In the genomic region with DNA sequence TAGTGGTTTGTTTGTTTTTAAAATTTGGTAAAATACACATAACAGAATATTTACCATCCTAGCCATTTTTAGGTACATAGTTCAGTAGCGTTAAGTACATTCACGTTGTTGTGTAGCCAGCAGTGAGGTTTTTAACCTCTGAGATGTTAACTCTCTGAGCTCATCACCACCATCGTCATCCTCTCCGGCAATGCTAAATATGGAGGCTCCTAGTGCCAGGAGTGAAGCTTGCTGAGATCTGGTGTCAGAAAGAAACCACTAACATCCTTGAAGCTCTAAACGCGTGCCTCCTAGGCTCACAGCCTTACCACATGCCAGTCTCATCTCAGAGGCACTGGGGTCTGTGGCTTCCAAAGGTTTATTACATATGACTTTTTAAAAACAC, we compare ENCODE assay signal across 16 cellular contexts.
DNase-seq lines count a peak whose midpoint lies in the region; ATAC-seq and TF ChIP-seq lines count a peak whose summit lies in the region.
"Had no signal": no experiment of that assay in that cellular context is flagged by ENCODE, and none has a peak within 500 bp of the region (broad histone marks: within the 10 kb centered on the region; RNA-seq: fewer than 3 reads in every experiment).

No MANE protein-coding gene starts in this region.

- peaks cover 10% of the 10 kb centered on the region for H3K27me3 Mint-ChIP-seq in activated naive CD8-positive, alpha-beta T cell treated with anti-CD3 and anti-CD28 coated beads, Interleukin-2, amount 50 U/mL, for 24 hours
- H3K27me3 Mint-ChIP-seq in T-helper 2 cell treated with Interferon-gamma antibody and Interleukin-4, amounts not matched to agents 5 μg/mL and 100 μg/mL, for 36 hours (ENCODE audit: low read depth), result no peaks in the 10 kb centered on the region
- H3K27me3 Mint-ChIP-seq: CD4-positive, CD25-positive, alpha-beta regulatory T cell had no signal

- 31% methylated on average over 6 of the region's 6 CpGs for WGBS in hepatocyte (ENCODE audit: low lambda C conversion rate, missing lambda C conversion rate)

- H4K20me1 ChIP-seq in hepatocyte (ENCODE audit: insufficient read depth, poor library complexity, severe bottlenecking), result no peaks in the 10 kb centered on the region

- H3K4me2 ChIP-seq in hepatocyte, result peak overlapping the region; percentile 25

- no peaks in the 10 kb centered on the region for H3K27me3 ChIP-seq in hepatocyte
- H3K27me3 ChIP-seq in H7 (ENCODE audit: control insufficient read depth, insufficient read depth, low read length), result peaks cover 2% of the 10 kb centered on the region; the same call in 1 of the 2 replicates

- H3K4me3 ChIP-seq in hepatocyte (no peak overlapping the region), H7 (ENCODE audit: insufficient read depth, low read depth, low read length) (no peak overlapping the region)
- H3K4me3 ChIP-seq: HAP-1 had no signal

- no peaks in the 10 kb centered on the region for H3K36me3 ChIP-seq in hepatocyte (replicated peaks; ENCODE audit: insufficient read depth, low read depth)
- H3K36me3 ChIP-seq in H7 (replicated peaks; ENCODE audit: control insufficient read depth, insufficient read depth, low read length), result no peaks in the 10 kb centered on the region
- H3K36me3 ChIP-seq: HAP-1 had no signal

- H3K4me1 ChIP-seq in hepatocyte (ENCODE audit: insufficient read depth), result peaks cover 32% of the 10 kb centered on the region
- H3K4me1 ChIP-seq: HAP-1 had no signal

- H3K9me3 ChIP-seq in hepatocyte (ENCODE audit: low read depth), result no peaks in the 10 kb centered on the region
- H3K9me3 ChIP-seq: HAP-1 had no signal

- ATAC-seq in activated naive CD8-positive, alpha-beta T cell treated with anti-CD3 and anti-CD28 coated beads, Interleukin-2, amount 50 U/mL, for 24 hours, result peak; percentile 44
- peak; percentile 61 for ATAC-seq in stimulated activated effector memory CD8-positive, alpha-beta T cell treated with anti-CD3 and anti-CD28 coated beads, Interleukin-12 subunit alpha, Interleukin-12 subunit beta, amount 100 ng/mL, for 72 hours

- H2AFZ ChIP-seq in hepatocyte, result no peak overlapping the region

- H3K9me3 Mint-ChIP-seq in activated naive CD8-positive, alpha-beta T cell treated with anti-CD3 and anti-CD28 coated beads, Interleukin-2, amount 50 U/mL, for 24 hours, result no peaks in the 10 kb centered on the region
- no peaks in the 10 kb centered on the region for H3K9me3 Mint-ChIP-seq in stimulated activated effector memory CD8-positive, alpha-beta T cell treated with anti-CD3 and anti-CD28 coated beads, Interleukin-12 subunit alpha, Interleukin-12 subunit beta, amount 100 ng/mL, for 72 hours
- H3K9me3 Mint-ChIP-seq in T-helper 2 cell treated with Interferon-gamma antibody and Interleukin-4, amounts not matched to agents 5 μg/mL and 100 μg/mL, for 36 hours, result no peaks in the 10 kb centered on the region
- H3K9me3 Mint-ChIP-seq: activated CD4-positive, alpha-beta memory T cell treated with anti-CD3 and anti-CD28 coated beads for 36 hours had no signal

- TF ChIP-seq CTCF in hepatocyte (IDR thresholded peaks at IDR 0.05; ENCODE audit: poor library complexity), result no peak

- H3K27ac ChIP-seq in hepatocyte, result peak overlapping the region; percentile 59

- H3K27ac Mint-ChIP-seq in activated naive CD8-positive, alpha-beta T cell treated with anti-CD3 and anti-CD28 coated beads, Interleukin-2, amount 50 U/mL, for 24 hours, result no peak overlapping the region
- H3K27ac Mint-ChIP-seq in stimulated activated effector memory CD8-positive, alpha-beta T cell treated with anti-CD3 and anti-CD28 coated beads, Interleukin-12 subunit alpha, Interleukin-12 subunit beta, amount 100 ng/mL, for 72 hours, result no peak overlapping the region
- no peak overlapping the region for H3K27ac Mint-ChIP-seq in T-helper 2 cell treated with Interferon-gamma antibody and Interleukin-4, amounts not matched to agents 5 μg/mL and 100 μg/mL, for 36 hours
- H3K27ac Mint-ChIP-seq: activated CD4-positive, alpha-beta memory T cell treated with anti-CD3 and anti-CD28 coated beads for 36 hours; CD4-positive, CD25-positive, alpha-beta regulatory T cell; IgD-negative memory B cell had no signal

- H3K9me2 ChIP-seq in hepatocyte (replicated peaks; ENCODE audit: insufficient read depth), result no peaks in the 10 kb centered on the region

- no peak overlapping the region for H3K4me3 Mint-ChIP-seq in activated naive CD8-positive, alpha-beta T cell treated with anti-CD3 and anti-CD28 coated beads, Interleukin-2, amount 50 U/mL, for 24 hours
- no peak overlapping the region for H3K4me3 Mint-ChIP-seq in stimulated activated effector memory CD8-positive, alpha-beta T cell treated with anti-CD3 and anti-CD28 coated beads, Interleukin-12 subunit alpha, Interleukin-12 subunit beta, amount 100 ng/mL, for 72 hours
- H3K4me3 Mint-ChIP-seq in T-helper 2 cell treated with Interferon-gamma antibody and Interleukin-4, amounts not matched to agents 5 μg/mL and 100 μg/mL, for 36 hours, result no peak overlapping the region
- H3K4me3 Mint-ChIP-seq: activated CD4-positive, alpha-beta memory T cell treated with anti-CD3 and anti-CD28 coated beads for 36 hours; CD4-positive, CD25-positive, alpha-beta regulatory T cell; IgD-negative memory B cell had no signal

- peak; percentile 49 for DNase-seq in activated CD8-positive, alpha-beta memory T cell treated with anti-CD3 and anti-CD28 coated beads for 24 hours
- no peak for DNase-seq in activated CD8-positive, alpha-beta memory T cell treated with anti-CD3 and anti-CD28 coated beads, Interleukin-2, amount 50 U/mL, for 4 hours
- no peak for DNase-seq in activated naive CD8-positive, alpha-beta T cell treated with anti-CD3 and anti-CD28 coated beads, Interleukin-2, amount 50 U/mL, for 24 hours
- no peak for DNase-seq in hepatocyte (ENCODE audit: low spot score)
- DNase-seq in stimulated activated effector memory CD8-positive, alpha-beta T cell treated with anti-CD3 and anti-CD28 coated beads, Interleukin-12 subunit alpha, Interleukin-12 subunit beta, amount 100 ng/mL, for 72 hours (ENCODE audit: low spot score in 2 of 2), result no peak
- no peak for DNase-seq in T-helper 2 cell treated with Interferon-gamma antibody and Interleukin-4, amounts not matched to agents 5 μg/mL and 100 μg/mL, for 36 hours (ENCODE audit: low spot score)
- no peak for DNase-seq in stimulated activated CD4-positive, alpha-beta T cell treated with anti-CD3 and anti-CD28 coated beads, Interleukin-4, amount 100 ng/mL, for 1 hour
- no peak for DNase-seq in H7
- DNase-seq: activated CD4-positive, alpha-beta memory T cell treated with anti-CD3 and anti-CD28 coated beads for 36 hours; activated gamma-delta T cell; CD4-positive, CD25-positive, alpha-beta regulatory T cell; central memory CD4-positive, alpha-beta T cell; SIG-M5; stimulated activated CD4-positive, alpha-beta T cell treated with anti-CD3 and anti-CD28 coated beads, Interleukin-12 subunit alpha, Interleukin-12 subunit beta, amount 100 ng/mL, for 4 hours had no signal

- peaks cover 6% of the 10 kb centered on the region for H3K4me1 Mint-ChIP-seq in activated naive CD8-positive, alpha-beta T cell treated with anti-CD3 and anti-CD28 coated beads, Interleukin-2, amount 50 U/mL, for 24 hours
- H3K4me1 Mint-ChIP-seq in stimulated activated effector memory CD8-positive, alpha-beta T cell treated with anti-CD3 and anti-CD28 coated beads, Interleukin-12 subunit alpha, Interleukin-12 subunit beta, amount 100 ng/mL, for 72 hours, result no peaks in the 10 kb centered on the region
- H3K4me1 Mint-ChIP-seq in T-helper 2 cell treated with Interferon-gamma antibody and Interleukin-4, amounts not matched to agents 5 μg/mL and 100 μg/mL, for 36 hours (ENCODE audit: low read depth), result peaks cover 1% of the 10 kb centered on the region
- H3K4me1 Mint-ChIP-seq: CD4-positive, CD25-positive, alpha-beta regulatory T cell; IgD-negative memory B cell had no signal

- H3K79me2 ChIP-seq in hepatocyte, result no peaks in the 10 kb centered on the region

- H3K36me3 Mint-ChIP-seq in activated naive CD8-positive, alpha-beta T cell treated with anti-CD3 and anti-CD28 coated beads, Interleukin-2, amount 50 U/mL, for 24 hours (ENCODE audit: low read depth), result no peaks in the 10 kb centered on the region
- no peaks in the 10 kb centered on the region for H3K36me3 Mint-ChIP-seq in stimulated activated effector memory CD8-positive, alpha-beta T cell treated with anti-CD3 and anti-CD28 coated beads, Interleukin-12 subunit alpha, Interleukin-12 subunit beta, amount 100 ng/mL, for 72 hours
- H3K36me3 Mint-ChIP-seq in T-helper 2 cell treated with Interferon-gamma antibody and Interleukin-4, amounts not matched to agents 5 μg/mL and 100 μg/mL, for 36 hours (ENCODE audit: low read depth), result no peaks in the 10 kb centered on the region
- H3K36me3 Mint-ChIP-seq: activated CD4-positive, alpha-beta memory T cell treated with anti-CD3 and anti-CD28 coated beads for 36 hours; CD4-positive, CD25-positive, alpha-beta regulatory T cell; IgD-negative memory B cell had no signal
